8 cellular contexts compared by ENCODE assay signal in the genomic region with DNA sequence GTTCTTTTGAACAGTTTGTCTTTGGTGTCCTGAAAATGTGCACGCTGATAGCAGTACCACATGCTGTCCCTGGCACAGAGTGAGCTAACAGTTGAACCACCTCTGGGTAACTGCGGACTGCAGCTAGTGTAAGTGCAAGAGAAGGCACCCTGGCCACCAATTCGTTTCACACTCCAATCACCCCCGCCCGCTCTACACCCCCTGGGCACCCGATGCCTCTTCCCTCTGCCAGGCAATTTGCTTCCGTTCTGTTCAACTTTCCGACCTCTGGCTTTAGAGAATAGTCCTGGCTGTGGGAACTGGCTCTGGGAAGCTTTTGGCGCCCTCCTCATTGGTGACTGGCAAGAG. TPM values are rescaled to one million over a fixed set of nuclear protein-coding genes. Genes with fewer than 3 reads are reported as not detected.
DNase-seq lines count a peak whose midpoint lies in the region; ATAC-seq, FAIRE-seq and TF ChIP-seq lines count a peak whose summit lies in the region.

No MANE protein-coding gene starts in this region.

- 4 to 11% (median 7%) methylated on average over 9 of the region's 9 CpGs for WGBS in small intestine, 3 donors

- TF ChIP-seq CTCF in AG09309 (IDR thresholded peaks at IDR 0.05; ENCODE audit: control insufficient read depth, insufficient read depth, low read depth, low read length, missing control alignments): no peak

- ATAC-seq in GM19452 (IDR thresholded peaks at IDR 0.05; ENCODE audit: unreplicated experiment) (peak; percentile 29), HG03558 (IDR thresholded peaks at IDR 0.05; ENCODE audit: extremely low read depth, unreplicated experiment) (peak; percentile 14)

- no peaks in the 10 kb centered on the region for H3K36me3 ChIP-seq in small intestine (ENCODE audit: control insufficient read depth in 2 of 2, insufficient read depth in 2 of 2, low read length in 2 of 2)

- intact Hi-C loops in activated T-helper 1 cell treated with anti-CD3 and anti-CD28 coated beads, Interleukin-12 subunit alpha, Interleukin-12 subunit beta, Interleukin-2, Interleukin-4 antibody, amounts not matched to agents 30 ng/mL and 10 ng/mL and 1 ng/mL, durations not matched to agents 14 hours and 24 hours and 36 hours (cut with micrococcal nuclease): loop anchor here (1.0 to 10.0 kb wide), 12 partner anchors 11 to 1796 kb away; a partner anchor contains a TSS
- intact Hi-C loops in head of caudate nucleus (cut with DNase I): loop anchor here (5.0 kb wide), 1 partner anchor 76 kb away; no protein-coding TSS in a partner anchor

- H3K4me3 ChIP-seq in AG09309 (ENCODE audit: control insufficient read depth, low read depth, low read length): peak overlapping the region; percentile 80
- peak overlapping the region; percentile 66 to 80 for H3K4me3 ChIP-seq in small intestine (ENCODE audit: low read depth in 1 of 2, low read length in 2 of 2)

- H3K4me1 Mint-ChIP-seq in activated T-helper 1 cell treated with anti-CD3 and anti-CD28 coated beads, Interleukin-12 subunit alpha, Interleukin-12 subunit beta, Interleukin-2, Interleukin-4 antibody, amounts not matched to agents 30 ng/mL and 10 ng/mL and 1 ng/mL, durations not matched to agents 14 hours and 24 hours and 36 hours (ENCODE audit: low read depth): peaks cover 71% of the 10 kb centered on the region

- H3K27me3 Mint-ChIP-seq in activated T-helper 1 cell treated with anti-CD3 and anti-CD28 coated beads, Interleukin-12 subunit alpha, Interleukin-12 subunit beta, Interleukin-2, Interleukin-4 antibody, amounts not matched to agents 30 ng/mL and 10 ng/mL and 1 ng/mL, durations not matched to agents 14 hours and 24 hours and 36 hours (ENCODE audit: insufficient read depth): no peaks in the 10 kb centered on the region

- peaks cover 29% of the 10 kb centered on the region for H3K36me3 Mint-ChIP-seq in activated T-helper 1 cell treated with anti-CD3 and anti-CD28 coated beads, Interleukin-12 subunit alpha, Interleukin-12 subunit beta, Interleukin-2, Interleukin-4 antibody, amounts not matched to agents 30 ng/mL and 10 ng/mL and 1 ng/mL, durations not matched to agents 14 hours and 24 hours and 36 hours (ENCODE audit: low read depth)

- H3K4me1 ChIP-seq in small intestine (ENCODE audit: control insufficient read depth in 2 of 2, insufficient read depth in 1 of 2, low read depth in 1 of 2, low read length in 1 of 2): peaks cover 0 to 3% of the 10 kb centered on the region in 2 donors

- H3K9me3 Mint-ChIP-seq in activated T-helper 1 cell treated with anti-CD3 and anti-CD28 coated beads, Interleukin-12 subunit alpha, Interleukin-12 subunit beta, Interleukin-2, Interleukin-4 antibody, amounts not matched to agents 30 ng/mL and 10 ng/mL and 1 ng/mL, durations not matched to agents 14 hours and 24 hours and 36 hours: no peaks in the 10 kb centered on the region

- H3K27ac Mint-ChIP-seq in activated T-helper 1 cell treated with anti-CD3 and anti-CD28 coated beads, Interleukin-12 subunit alpha, Interleukin-12 subunit beta, Interleukin-2, Interleukin-4 antibody, amounts not matched to agents 30 ng/mL and 10 ng/mL and 1 ng/mL, durations not matched to agents 14 hours and 24 hours and 36 hours: peak overlapping the region; percentile 98

- H3K4me3 Mint-ChIP-seq in activated T-helper 1 cell treated with anti-CD3 and anti-CD28 coated beads, Interleukin-12 subunit alpha, Interleukin-12 subunit beta, Interleukin-2, Interleukin-4 antibody, amounts not matched to agents 30 ng/mL and 10 ng/mL and 1 ng/mL, durations not matched to agents 14 hours and 24 hours and 36 hours: peak overlapping the region; percentile 96

- no peaks in the 10 kb centered on the region for H3K9me3 ChIP-seq in small intestine (ENCODE audit: control insufficient read depth, low read depth)

- peak overlapping the region in 1 of 2 donors; percentile 79 for H3K27ac ChIP-seq in small intestine (ENCODE audit: low read depth in 1 of 2, low read length in 1 of 2)

- FAIRE-seq in small intestine (lab: Jason Lieb, UNC): no peak

- peaks cover 0 to 3% of the 10 kb centered on the region in 2 donors for H3K27me3 ChIP-seq in small intestine (ENCODE audit: control insufficient read depth in 2 of 2, insufficient read depth in 2 of 2, low read length in 2 of 2)

- DNase-seq in AG09309 (ENCODE audit: low read depth): no peak
- DNase-seq in activated T-helper 1 cell treated with anti-CD3 and anti-CD28 coated beads, Interleukin-12 subunit alpha, Interleukin-12 subunit beta, Interleukin-2, Interleukin-4 antibody, amounts not matched to agents 30 ng/mL and 10 ng/mL and 1 ng/mL, durations not matched to agents 14 hours and 24 hours and 36 hours (ENCODE audit: low spot score): no peak
- DNase-seq in head of caudate nucleus: peak in 33 of 42 donors; percentile 22 to 71 (median 47)
- DNase-seq in small intestine: peak; percentile 7
- no peak for DNase-seq in NOMO-1 treated with DMSO at 0.1 percent for 48 hours (lab: John Stamatoyannopoulos, UW; ENCODE audit: unreplicated experiment)
- DNase-seq in COLO668 (lab: John Stamatoyannopoulos, UW; ENCODE audit: unreplicated experiment): no peak

RNA-seq across cellular contexts. Expression of a gene that starts 1.4 kb away (rescaled TPM):
- total RNA-seq in activated T-helper 1 cell treated with anti-CD3 and anti-CD28 coated beads, Interleukin-12 subunit alpha, Interleukin-12 subunit beta, Interleukin-2, Interleukin-4 antibody, amounts not matched to agents 30 ng/mL and 10 ng/mL and 1 ng/mL, durations not matched to agents 14 hours and 24 hours and 36 hours: 144 and 159 TPM in 2 replicates
- 1 to 10 TPM; 2.3 to 4.3 (median 2.7) TPM for polyA plus RNA-seq in small intestine

Comparison
In these comparisons a context has a peak if more than half of its experiments do, and no peak if none do; other contexts are left out.
1. DNase-seq: peak in head of caudate nucleus (33 of 42) and small intestine (single experiment); none in AG09309 (single experiment), activated T-helper 1 cell treated with anti-CD3 and anti-CD28 coated beads, Interleukin-12 subunit alpha, Interleukin-12 subunit beta, Interleukin-2, Interleukin-4 antibody, amounts not matched to agents 30 ng/mL and 10 ng/mL and 1 ng/mL, durations not matched to agents 14 hours and 24 hours and 36 hours (single experiment), NOMO-1 treated with DMSO at 0.1 percent for 48 hours (single experiment) and COLO668 (single experiment).